In the genomic region with DNA sequence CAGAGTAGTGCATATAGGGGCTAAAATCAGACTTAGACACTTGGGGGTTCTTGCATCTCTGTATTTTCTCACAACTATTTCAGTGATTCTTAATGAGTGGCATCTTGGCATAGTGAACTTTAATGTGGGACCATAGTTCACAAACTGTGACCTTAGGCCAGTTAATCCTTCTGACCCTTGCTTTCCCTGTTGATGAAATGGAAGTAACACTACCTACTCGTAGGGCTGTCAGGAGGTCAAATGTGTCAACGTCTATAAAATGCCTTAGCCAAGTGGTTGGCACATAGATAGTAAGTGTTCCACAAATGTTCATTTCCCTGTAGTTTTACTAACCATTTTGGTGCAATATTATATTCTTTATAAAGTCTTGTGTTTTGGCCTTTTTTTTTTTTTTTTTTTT, we compare ENCODE assay signal across 17 cellular contexts. TPM values are rescaled to one million over a fixed set of nuclear protein-coding genes. Genes with fewer than 3 reads are reported as not detected.
A peak's percentile ranks its signal among the peaks of the same experiment; 100 is the strongest.
DNase-seq lines count a peak whose midpoint lies in the region; ATAC-seq, FAIRE-seq and TF ChIP-seq lines count a peak whose summit lies in the region.
"Had no signal": no experiment of that assay in that cellular context is flagged by ENCODE, and none has a peak within 500 bp of the region (broad histone marks: within the 10 kb centered on the region; RNA-seq: fewer than 3 reads in every experiment).

No MANE protein-coding gene starts in this region.

- TF ChIP-seq CTCF in ascending aorta (IDR thresholded peaks at IDR 0.05) (no peak), left lung (IDR thresholded peaks at IDR 0.05) (no peak)

- H3K36me3 Mint-ChIP-seq in CD4-positive, CD25-positive, alpha-beta regulatory T cell = peaks cover 8% of the 10 kb centered on the region
- no peaks in the 10 kb centered on the region for H3K36me3 Mint-ChIP-seq in naive B cell

- no peak for DNase-seq in CD4-positive, CD25-positive, alpha-beta regulatory T cell
- DNase-seq in GM12891 (ENCODE audit: insufficient read length, low spot score) = no peak
- no peak for DNase-seq in ascending aorta (ENCODE audit: low spot score in 2 of 2)
- no peak for DNase-seq in naive B cell
- DNase-seq in stimulated activated CD4-positive, alpha-beta T cell treated with anti-CD3 and anti-CD28 coated beads, Interleukin-4, amount 100 ng/mL, for 4 hours = no peak
- DNase-seq in left lung = no peak
- DNase-seq in T-helper 1 cell = no peak
- DNase-seq in cerebellum (ENCODE audit: low spot score) = no peak
- DNase-seq: activated effector memory CD4-positive, alpha-beta T cell treated with anti-CD3 and anti-CD28 coated beads, Interleukin-2, amount 50 U/mL, for 16 hours; cortex of kidney; MG63; midbrain; NCI-H187 had no signal

- ATAC-seq in CD4-positive, CD25-positive, alpha-beta regulatory T cell (ENCODE audit: low read depth in 2 of 2) = no peak
- ATAC-seq in naive B cell (ENCODE audit: low read depth in 2 of 2) (no peak), left lung (no peak)
- ATAC-seq: SK-N-SH treated with all-trans-retinoic acid at 6 μM for 48 hours had no signal

- H3K27me3 Mint-ChIP-seq in CD4-positive, CD25-positive, alpha-beta regulatory T cell = no peaks in the 10 kb centered on the region
- no peaks in the 10 kb centered on the region for H3K27me3 Mint-ChIP-seq in naive B cell

- peak overlapping the region in 3 of 4 donors; percentile 4 to 66 (median 41) for H3K4me3 Mint-ChIP-seq in CD4-positive, CD25-positive, alpha-beta regulatory T cell
- peak overlapping the region in 1 of 8 donors; percentile 0 for H3K4me3 Mint-ChIP-seq in naive B cell

- peak overlapping the region; percentile 29 for H3K27ac ChIP-seq in CD4-positive, CD25-positive, alpha-beta regulatory T cell (ENCODE audit: insufficient read depth, low read length, poor library complexity, severe bottlenecking)
- H3K27ac ChIP-seq in ascending aorta (peak overlapping the region; percentile 11 to 41), left lung (peak overlapping the region in 1 of 2 donors; percentile 15)
- H3K27ac ChIP-seq: tibial nerve had no signal

- H3K9me3 ChIP-seq in CD4-positive, CD25-positive, alpha-beta regulatory T cell (ENCODE audit: control insufficient read depth in 2 of 2, low read length in 2 of 2) = no peaks in the 10 kb centered on the region
- H3K9me3 ChIP-seq in ascending aorta (no peaks in the 10 kb centered on the region), left lung (no peaks in the 10 kb centered on the region)
- H3K9me3 ChIP-seq: MG63, tibial nerve had no signal

- intact Hi-C loops in ascending aorta (cut with DNase I) (no loop called here), left lung (cut with DNase I) (no loop called here)

- H3K4me1 Mint-ChIP-seq in CD4-positive, CD25-positive, alpha-beta regulatory T cell = peaks cover 67 to 93% (median 83%) of the 10 kb centered on the region in 4 donors
- H3K4me1 Mint-ChIP-seq in naive B cell = peaks cover 70 to 81% (median 72%) of the 10 kb centered on the region in 3 donors

- peaks cover 74% of the 10 kb centered on the region for H3K4me1 ChIP-seq in CD4-positive, CD25-positive, alpha-beta regulatory T cell (ENCODE audit: control insufficient read depth, insufficient read depth, low read length, poor library complexity, severe bottlenecking)
- H3K4me1 ChIP-seq in ascending aorta (peaks cover 5 to 24% of the 10 kb centered on the region in 2 donors), left lung (peaks cover 21 to 77% of the 10 kb centered on the region in 2 donors)

- peak overlapping the region in 2 of 3 donors; percentile 2 to 73 for H3K27ac Mint-ChIP-seq in CD4-positive, CD25-positive, alpha-beta regulatory T cell
- H3K27ac Mint-ChIP-seq in naive B cell = peak overlapping the region in 4 of 6 donors; percentile 19 to 51 (median 36)

- TF ChIP-seq POLR2A in GM12891 (IDR thresholded peaks at IDR 0.05; ENCODE audit: low read depth, low read length) = no peak

- H3K36me3 ChIP-seq in CD4-positive, CD25-positive, alpha-beta regulatory T cell (ENCODE audit: control insufficient read depth, insufficient read depth, low read length) = no peaks in the 10 kb centered on the region
- H3K36me3 ChIP-seq in ascending aorta (no peaks in the 10 kb centered on the region), left lung (no peaks in the 10 kb centered on the region)
- H3K36me3 ChIP-seq: tibial nerve had no signal

- no peaks in the 10 kb centered on the region for H3K9me3 Mint-ChIP-seq in CD4-positive, CD25-positive, alpha-beta regulatory T cell
- no peaks in the 10 kb centered on the region for H3K9me3 Mint-ChIP-seq in naive B cell

- no peaks in the 10 kb centered on the region for H3K27me3 ChIP-seq in CD4-positive, CD25-positive, alpha-beta regulatory T cell (ENCODE audit: control insufficient read depth, insufficient read depth, low read length)
- H3K27me3 ChIP-seq in ascending aorta = no peaks in the 10 kb centered on the region
- no peaks in the 10 kb centered on the region for H3K27me3 ChIP-seq in left lung
- H3K27me3 ChIP-seq: MG63, tibial nerve had no signal

- peak overlapping the region; percentile 37 for H3K4me3 ChIP-seq in CD4-positive, CD25-positive, alpha-beta regulatory T cell (ENCODE audit: low read depth, low read length)
- H3K4me3 ChIP-seq in ascending aorta = no peak overlapping the region
- no peak overlapping the region for H3K4me3 ChIP-seq in left lung
- H3K4me3 ChIP-seq: MG63, skin epidermis, tibial nerve had no signal

- FAIRE-seq in GM12891 (lab: Jason Lieb, UNC) = peak; percentile 38
- FAIRE-seq: HTR-8/SVneo had no signal

TF ChIP-seq in GM12891, 5 proteins besides CTCF, POLR2A, EP300 and RAD21:
- no peak for TF ChIP-seq POU2F2 (IDR thresholded peaks at IDR 0.05; ENCODE audit: low read depth, low read length)
- no peak for TF ChIP-seq SPI1 (IDR thresholded peaks at IDR 0.05; ENCODE audit: low read depth, low read length)
- no peak for TF ChIP-seq PAX5 (IDR thresholded peaks at IDR 0.05; ENCODE audit: insufficient read depth, low read length, severe bottlenecking)
- no peak for TF ChIP-seq POLR2AphosphoS5 (IDR thresholded peaks at IDR 0.05; ENCODE audit: low read depth, low read length)
- no peak for TF ChIP-seq TAF1 (IDR thresholded peaks at IDR 0.05; ENCODE audit: low read depth, low read length)

RNA-seq across cellular contexts. Expression of a gene that starts 49.4 kb away (rescaled TPM):
- 143 TPM for total RNA-seq in CD4-positive, CD25-positive, alpha-beta regulatory T cell
- 1 to 10 TPM; 2.6 to 6.6 (median 5.6) TPM for polyA plus RNA-seq in CD4-positive, CD25-positive, alpha-beta regulatory T cell
- 16.2 TPM for polyA plus RNA-seq in GM12891 (2012; ENCODE audit: low read depth, missing spikeins)
- 34.4 TPM for total RNA-seq in ascending aorta
- polyA plus RNA-seq in naive B cell (ENCODE audit: low read depth in 6 of 6) = 10 to 100 TPM in 3 of 6 donors, 1 to 10 TPM in 3; 5.9 to 14.3 (median 10.2) TPM
- 10 to 100 TPM; 57.0 to 61.9 TPM for total RNA-seq in left lung
- 138 TPM for total RNA-seq in cerebellum
